8 cellular contexts compared by ENCODE assay signal in genomic region chrX:107710617-107711391, GRCh38.
DNase-seq lines count a peak whose midpoint lies in the region; ATAC-seq lines count a peak whose summit lies in the region.

No MANE protein-coding gene starts in this region.

- peaks cover 54% of the 10 kb centered on the region for H3K4me1 Mint-ChIP-seq in activated naive CD4-positive, alpha-beta T cell treated with anti-CD3 and anti-CD28 coated beads, Interleukin-2, amount 10 ng/mL, durations not matched to agents 7 days and 5 days

- peak overlapping the region; percentile 29 for H3K4me3 Mint-ChIP-seq in activated naive CD4-positive, alpha-beta T cell treated with anti-CD3 and anti-CD28 coated beads, Interleukin-2, amount 10 ng/mL, durations not matched to agents 7 days and 5 days

- CTCF ChIA-PET in activated naive CD4-positive, alpha-beta T cell treated with anti-CD3 and anti-CD28 coated beads, Interleukin-2, amount 10 ng/mL, durations not matched to agents 7 days and 5 days (lab: Charles Lee): interaction anchor here (1.3 to 12.6 kb wide), 3 partner anchors 36 to 115 kb away, joined by 3 to 278 read pairs (median 6); partner anchors contain the start of genes MID2 and TSC22D3

- H3K27ac Mint-ChIP-seq in activated naive CD4-positive, alpha-beta T cell treated with anti-CD3 and anti-CD28 coated beads, Interleukin-2, amount 10 ng/mL, durations not matched to agents 7 days and 5 days: peak overlapping the region; percentile 90

- H3K9me3 Mint-ChIP-seq in activated naive CD4-positive, alpha-beta T cell treated with anti-CD3 and anti-CD28 coated beads, Interleukin-2, amount 10 ng/mL, durations not matched to agents 7 days and 5 days: no peaks in the 10 kb centered on the region

- DNase-seq in stimulated activated CD4-positive, alpha-beta T cell treated with anti-CD3 and anti-CD28 coated beads, Interleukin-15, amount 100 ng/mL, for 24 hours: peak; percentile 31
- no peak for DNase-seq in stimulated activated CD4-positive, alpha-beta T cell treated with anti-CD3 and anti-CD28 coated beads, Interleukin-12 subunit alpha, Interleukin-12 subunit beta, amount 100 ng/mL, for 4 hours
- DNase-seq in NOMO-1 treated with DMSO at 0.1 percent for 48 hours (lab: John Stamatoyannopoulos, UW; ENCODE audit: unreplicated experiment) (peak; percentile 96), Right ventricle myocardium superior (no peak), pulmonary artery endothelial cell (ENCODE audit: low read depth, low spot score) (peak; percentile 72), NCI-H2171 (lab: John Stamatoyannopoulos, UW) (no peak)
- peak; percentile 62 for DNase-seq in activated naive CD4-positive, alpha-beta T cell treated with anti-CD3 and anti-CD28 coated beads, Interleukin-2, amount 10 ng/mL, durations not matched to agents 7 days and 5 days

- intact Hi-C loops in Right ventricle myocardium superior (cut with DNase I): loop anchor here (5.0 kb wide), 1 partner anchor 34 kb away; no protein-coding TSS in a partner anchor

- peaks cover 9% of the 10 kb centered on the region for H3K27me3 Mint-ChIP-seq in activated naive CD4-positive, alpha-beta T cell treated with anti-CD3 and anti-CD28 coated beads, Interleukin-2, amount 10 ng/mL, durations not matched to agents 7 days and 5 days

- ATAC-seq in HG02884 (IDR thresholded peaks at IDR 0.05; ENCODE audit: unreplicated experiment): peak; percentile 97
- ATAC-seq in Right ventricle myocardium superior (ENCODE audit: poor library complexity): peak; percentile 73

- H3K36me3 Mint-ChIP-seq in activated naive CD4-positive, alpha-beta T cell treated with anti-CD3 and anti-CD28 coated beads, Interleukin-2, amount 10 ng/mL, durations not matched to agents 7 days and 5 days: peaks cover 31% of the 10 kb centered on the region

Comparison
In these comparisons a context has a peak if more than half of its experiments do, and no peak if none do; other contexts are left out.
1. DNase-seq: peak in stimulated activated CD4-positive, alpha-beta T cell treated with anti-CD3 and anti-CD28 coated beads, Interleukin-15, amount 100 ng/mL, for 24 hours (single experiment), NOMO-1 treated with DMSO at 0.1 percent for 48 hours (single experiment), activated naive CD4-positive, alpha-beta T cell treated with anti-CD3 and anti-CD28 coated beads, Interleukin-2, amount 10 ng/mL, durations not matched to agents 7 days and 5 days (single experiment) and pulmonary artery endothelial cell (single experiment); none in stimulated activated CD4-positive, alpha-beta T cell treated with anti-CD3 and anti-CD28 coated beads, Interleukin-12 subunit alpha, Interleukin-12 subunit beta, amount 100 ng/mL, for 4 hours (single experiment), Right ventricle myocardium superior (single experiment) and NCI-H2171 (single experiment).